21 cellular contexts compared by ENCODE assay signal in genomic region chr17:80838381-80839345, GRCh38.
A peak's percentile ranks its signal among the peaks of the same experiment; 100 is the strongest.
DNase-seq lines count a peak whose midpoint lies in the region; ATAC-seq and TF ChIP-seq lines count a peak whose summit lies in the region.
"Had no signal": no experiment of that assay in that cellular context is flagged by ENCODE, and none has a peak within 500 bp of the region (broad histone marks: within the 10 kb centered on the region; RNA-seq: fewer than 3 reads in every experiment).

No MANE protein-coding gene starts in this region.

- no peak overlapping the region for H2AFZ ChIP-seq in GM23338
- H2AFZ ChIP-seq in neural progenitor cell (replicated peaks): no peak overlapping the region

- DNase-seq in activated CD4-positive, alpha-beta T cell treated with anti-CD3 and anti-CD28 coated beads, Interleukin-2, amount 10 ng/mL, durations not matched to agents 24 days and 14 days: no peak
- no peak for DNase-seq in activated CD4-positive, alpha-beta T cell treated with anti-CD3 and anti-CD28 coated beads for 4 hours
- no peak for DNase-seq in GM23338 (ENCODE audit: low spot score)
- peak; percentile 58 for DNase-seq in neural progenitor cell (ENCODE audit: low spot score)
- DNase-seq in H4 (ENCODE audit: low spot score): no peak
- no peak for DNase-seq in testis
- no peak for DNase-seq in NCI-H1105 (lab: John Stamatoyannopoulos, UW)
- DNase-seq: CD4-positive, alpha-beta T cell; DND-41; effector memory CD4-positive, alpha-beta T cell; esophagus squamous epithelium; NCI-H2029; NCI-H510A treated with DMSO at 0.1 percent for 48 hours; SHP77; stimulated activated CD8-positive, alpha-beta memory T cell treated with anti-CD3 and anti-CD28 coated beads, Interleukin-4, amount 100 ng/mL, for 48 hours; WERI-Rb-1 had no signal

- H3F3A ChIP-seq in GM23338 (replicated peaks; ENCODE audit: low read depth) (no peaks in the 10 kb centered on the region), neural progenitor cell (ENCODE audit: low read depth) (no peaks in the 10 kb centered on the region)

- H3K27me3 Mint-ChIP-seq in activated CD4-positive, alpha-beta T cell treated with anti-CD3 and anti-CD28 coated beads, Interleukin-2, amount 10 ng/mL, durations not matched to agents 24 days and 14 days: no peaks in the 10 kb centered on the region
- H3K27me3 Mint-ChIP-seq in GM23338 (ENCODE audit: insufficient read depth, low read depth, poor library complexity) (peaks cover 9% of the 10 kb centered on the region), neural progenitor cell (ENCODE audit: insufficient read depth, low read depth) (peaks cover 2% of the 10 kb centered on the region)
- no peaks in the 10 kb centered on the region for H3K27me3 Mint-ChIP-seq in activated T-helper 17 cell treated with anti-CD3 and anti-CD28 coated beads, Interleukin-2, amount 50 U/mL, for 72 hours
- H3K27me3 Mint-ChIP-seq: CD4-positive, alpha-beta T cell had no signal

- H3K4me3 ChIP-seq in GM23338 (no peak overlapping the region), neural progenitor cell (no peak overlapping the region), testis (no peak overlapping the region)
- H3K4me3 ChIP-seq: ascending aorta, esophagus squamous epithelium, left lung, smooth muscle cell, thoracic aorta had no signal

- no peak for TF ChIP-seq POLR2A in testis (IDR thresholded peaks at IDR 0.05)

- H3K36me3 Mint-ChIP-seq in activated CD4-positive, alpha-beta T cell treated with anti-CD3 and anti-CD28 coated beads, Interleukin-2, amount 10 ng/mL, durations not matched to agents 24 days and 14 days (ENCODE audit: low read depth): peaks cover 36% of the 10 kb centered on the region
- H3K36me3 Mint-ChIP-seq in GM23338 (ENCODE audit: low read depth): peaks cover 5% of the 10 kb centered on the region; the same call in 2 of the 3 replicates
- H3K36me3 Mint-ChIP-seq in activated T-helper 17 cell treated with anti-CD3 and anti-CD28 coated beads, Interleukin-2, amount 50 U/mL, for 72 hours (ENCODE audit: low read depth): peaks cover 24% of the 10 kb centered on the region
- peaks cover 5% of the 10 kb centered on the region for H3K36me3 Mint-ChIP-seq in neural progenitor cell

- H3K4me1 Mint-ChIP-seq in activated CD4-positive, alpha-beta T cell treated with anti-CD3 and anti-CD28 coated beads, Interleukin-2, amount 10 ng/mL, durations not matched to agents 24 days and 14 days: peaks cover 26% of the 10 kb centered on the region
- H3K4me1 Mint-ChIP-seq in GM23338 (peaks cover 6% of the 10 kb centered on the region), neural progenitor cell (peaks cover 15% of the 10 kb centered on the region)
- H3K4me1 Mint-ChIP-seq in activated T-helper 17 cell treated with anti-CD3 and anti-CD28 coated beads, Interleukin-2, amount 50 U/mL, for 72 hours: no peaks in the 10 kb centered on the region

- H3K27ac ChIP-seq in GM23338 (ENCODE audit: low read depth): no peak overlapping the region
- H3K27ac ChIP-seq in neural progenitor cell: no peak overlapping the region
- H3K27ac ChIP-seq in testis: no peak overlapping the region
- H3K27ac ChIP-seq: ascending aorta, left lung, thoracic aorta had no signal

- H3K79me2 ChIP-seq in GM23338 (replicated peaks; ENCODE audit: insufficient read depth) (no peaks in the 10 kb centered on the region; the same call in 1 of the 2 replicates), neural progenitor cell (ENCODE audit: low read depth) (no peaks in the 10 kb centered on the region)

- H3K27me3 ChIP-seq in GM23338 (ENCODE audit: insufficient read depth) (no peaks in the 10 kb centered on the region), neural progenitor cell (no peaks in the 10 kb centered on the region), testis (no peaks in the 10 kb centered on the region)
- H3K27me3 ChIP-seq: ascending aorta, esophagus squamous epithelium, left lung had no signal

- 80 to 90% methylated on average over 34 to 38 of the region's 38 CpGs for WGBS in testis, 2 donors

- no peaks in the 10 kb centered on the region for H3K9me3 Mint-ChIP-seq in activated CD4-positive, alpha-beta T cell treated with anti-CD3 and anti-CD28 coated beads, Interleukin-2, amount 10 ng/mL, durations not matched to agents 24 days and 14 days
- H3K9me3 Mint-ChIP-seq in GM23338: no peaks in the 10 kb centered on the region; the same call in 2 of the 3 replicates
- H3K9me3 Mint-ChIP-seq in activated T-helper 17 cell treated with anti-CD3 and anti-CD28 coated beads, Interleukin-2, amount 50 U/mL, for 72 hours: no peaks in the 10 kb centered on the region
- no peaks in the 10 kb centered on the region for H3K9me3 Mint-ChIP-seq in neural progenitor cell
- H3K9me3 Mint-ChIP-seq: CD4-positive, alpha-beta T cell had no signal

- H3K9me2 ChIP-seq in GM23338 (ENCODE audit: insufficient read depth): no peaks in the 10 kb centered on the region

- no peak overlapping the region for H3K9ac ChIP-seq in neural progenitor cell

- H3K4me1 ChIP-seq in GM23338 (ENCODE audit: insufficient read depth) (peaks cover 4% of the 10 kb centered on the region), neural progenitor cell (peaks cover 9% of the 10 kb centered on the region), testis (peaks cover under 1% of the 10 kb centered on the region)

- no peak overlapping the region for H3K4me3 Mint-ChIP-seq in activated CD4-positive, alpha-beta T cell treated with anti-CD3 and anti-CD28 coated beads, Interleukin-2, amount 10 ng/mL, durations not matched to agents 24 days and 14 days
- H3K4me3 Mint-ChIP-seq in GM23338 (no peak overlapping the region), neural progenitor cell (no peak overlapping the region)
- H3K4me3 Mint-ChIP-seq in activated T-helper 17 cell treated with anti-CD3 and anti-CD28 coated beads, Interleukin-2, amount 50 U/mL, for 72 hours: no peak overlapping the region
- H3K4me3 Mint-ChIP-seq: CD4-positive, alpha-beta T cell had no signal

- H4K20me1 ChIP-seq in GM23338 (replicated peaks; ENCODE audit: insufficient read depth) (no peaks in the 10 kb centered on the region; the same call in 1 of the 2 replicates), neural progenitor cell (ENCODE audit: low read depth) (peaks cover under 1% of the 10 kb centered on the region)

- H3K4me2 ChIP-seq in GM23338 (no peak overlapping the region), neural progenitor cell (no peak overlapping the region)
- H3K4me2 ChIP-seq: smooth muscle cell had no signal

- H3K9me3 ChIP-seq in neural progenitor cell (ENCODE audit: low read depth): no peaks in the 10 kb centered on the region
- H3K9me3 ChIP-seq in testis: no peaks in the 10 kb centered on the region
- H3K9me3 ChIP-seq: ascending aorta, esophagus squamous epithelium, left lung, thoracic aorta had no signal

- TF ChIP-seq CTCF in GM23338 (conservative IDR thresholded peaks at IDR 0.05; ENCODE audit: low read depth in 2 of 2) (no peak), neural progenitor cell (IDR thresholded peaks at IDR 0.05) (no peak), testis (IDR thresholded peaks at IDR 0.05) (no peak)

- H3K27ac Mint-ChIP-seq in activated CD4-positive, alpha-beta T cell treated with anti-CD3 and anti-CD28 coated beads, Interleukin-2, amount 10 ng/mL, durations not matched to agents 24 days and 14 days: peak overlapping the region; percentile 20
- H3K27ac Mint-ChIP-seq in GM23338 (peak overlapping the region; percentile 40), neural progenitor cell (no peak overlapping the region)
- peak overlapping the region; percentile 65 for H3K27ac Mint-ChIP-seq in activated T-helper 17 cell treated with anti-CD3 and anti-CD28 coated beads, Interleukin-2, amount 50 U/mL, for 72 hours
- H3K27ac Mint-ChIP-seq: CD4-positive, alpha-beta T cell had no signal

- no peak for ATAC-seq in GM23338
- ATAC-seq in activated T-helper 17 cell treated with anti-CD3 and anti-CD28 coated beads, Interleukin-2, amount 50 U/mL, for 72 hours (replicated peaks): no peak
- ATAC-seq: left lung had no signal

- intact Hi-C loops in activated CD4-positive, alpha-beta T cell treated with anti-CD3 and anti-CD28 coated beads, Interleukin-2, amount 10 ng/mL, durations not matched to agents 24 days and 14 days (cut with micrococcal nuclease): loop anchor here (10.0 kb wide), 1 partner anchor 244 kb away; no protein-coding TSS in a partner anchor
- intact Hi-C loops in testis (cut with DNase I; ENCODE audit: low total_unique reads): no loop called here

- H3K36me3 ChIP-seq in GM23338 (ENCODE audit: insufficient read depth): no peaks in the 10 kb centered on the region
- H3K36me3 ChIP-seq in neural progenitor cell: no peaks in the 10 kb centered on the region
- H3K36me3 ChIP-seq in testis (ENCODE audit: low read depth, missing control alignments): no peaks in the 10 kb centered on the region

TF ChIP-seq in GM23338, 12 proteins besides CTCF, POLR2A, EP300 and RAD21 (continues in another document):
- TF ChIP-seq POLR2AphosphoS5 (IDR thresholded peaks at IDR 0.05; ENCODE audit: low read depth) (no peak), STAT1 (IDR thresholded peaks at IDR 0.05; ENCODE audit: unreplicated experiment) (no peak), REST (IDR thresholded peaks at IDR 0.05; ENCODE audit: unreplicated experiment) (no peak)
